ENCODE assay signal across 1 cellular context in the genomic region with DNA sequence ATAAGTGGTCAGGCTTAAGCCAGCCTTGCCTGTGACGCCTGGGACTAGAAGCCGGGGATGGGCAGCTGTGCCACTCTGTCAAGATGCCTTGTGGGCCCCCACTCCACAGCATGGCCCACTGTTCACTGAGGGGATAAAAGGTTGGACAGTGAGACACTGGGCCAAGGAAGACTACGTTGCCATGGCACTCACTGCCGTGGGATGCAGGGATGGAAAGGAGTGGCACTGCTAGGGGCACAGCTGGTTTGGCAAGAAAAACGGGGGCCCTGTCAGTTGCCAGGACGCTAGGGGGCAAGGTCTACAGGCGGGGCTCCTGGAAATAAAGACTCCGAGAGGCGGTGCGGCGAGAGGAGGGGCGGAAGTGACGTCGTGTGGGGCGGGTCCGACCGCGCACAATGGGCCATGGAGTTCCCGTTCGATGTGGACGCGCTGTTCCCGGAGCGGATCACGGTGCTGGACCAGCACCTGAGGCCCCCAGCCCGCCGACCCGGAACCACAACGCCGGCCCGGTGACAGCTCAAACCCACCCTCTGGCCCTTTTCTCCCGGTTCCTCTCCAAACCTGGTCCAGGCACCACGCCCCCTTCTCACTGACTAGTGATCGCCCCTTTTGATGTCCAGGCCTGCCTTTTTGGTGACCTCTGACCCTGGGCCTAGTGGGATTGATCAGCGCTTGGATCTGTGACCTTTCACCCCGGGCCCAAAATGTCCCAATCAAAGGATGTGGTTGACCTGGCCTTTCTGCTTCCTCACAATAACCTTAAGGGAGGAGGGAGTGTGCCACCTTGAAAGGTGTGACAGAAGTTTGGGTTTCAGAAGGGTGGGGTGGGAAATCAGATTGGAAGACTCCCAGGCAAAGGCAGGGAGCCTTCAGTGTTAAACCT.
TF ChIP-seq lines count a peak whose summit lies in the region.

A gene (plus strand): TSS at position 391 of the 883 bp plus-strand sequence.

TF ChIP-seq in K562, 482 proteins besides CTCF, POLR2A, EP300 and RAD21 (continued from another document and continues in another):
- TF ChIP-seq POU5F1 (IDR thresholded peaks at IDR 0.05; ENCODE audit: borderline replicate concordance, low read depth, low read length, partially characterized antibody) (no peak), ZFP36 (IDR thresholded peaks at IDR 0.05; ENCODE audit: low read depth, low read length, partially characterized antibody) (no peak), JUNB (CRISPR knock-in tag; conservative IDR thresholded peaks at IDR 0.05) (no peak), GATA2 (CRISPR knock-in tag; IDR thresholded peaks at IDR 0.05) (no peak), MYNN (IDR thresholded peaks at IDR 0.05) (peak; percentile 75; the same call in 1 of the 2 replicates), MYNN (CRISPR knock-in tag; IDR thresholded peaks at IDR 0.05) (no peak), CHCHD3 (CRISPR knock-in tag; IDR thresholded peaks at IDR 0.05) (no peak), RBFOX2 (IDR thresholded peaks at IDR 0.05; ENCODE audit: low read depth, low read length) (peak; percentile 78), RUNX1 (IDR thresholded peaks at IDR 0.05; ENCODE audit: low read depth) (no peak), SRSF7 (optimal IDR thresholded peaks at IDR 0.05; ENCODE audit: low read depth, low read length) (no peak), ZNF668 (CRISPR knock-in tag; IDR thresholded peaks at IDR 0.05) (no peak), ZSCAN32 (CRISPR knock-in tag; IDR thresholded peaks at IDR 0.05) (no peak), ZNF274 (IDR thresholded peaks at IDR 0.05; ENCODE audit: borderline replicate concordance, low read depth, low read length) (no peak), NEUROD1 (IDR thresholded peaks at IDR 0.05; ENCODE audit: borderline replicate concordance, low read depth, low read length, partially characterized antibody) (no peak), ADNP (tag; IDR thresholded peaks at IDR 0.05) (no peak), SMAD2 (IDR thresholded peaks at IDR 0.05; ENCODE audit: low read depth, low read length) (no peak), ARNT (IDR thresholded peaks at IDR 0.05) (no peak), ATF7 (IDR thresholded peaks at IDR 0.05) (no peak), RHOXF2B (CRISPR knock-in tag; conservative IDR thresholded peaks at IDR 0.05) (no peak), ZNF212 (CRISPR knock-in tag; IDR thresholded peaks at IDR 0.05) (0 out of 2 replicates have a peak, but pooled peaks have one; percentile 46), TGIF2 (CRISPR knock-in tag; IDR thresholded peaks at IDR 0.05) (no peak), NR4A1 (CRISPR knock-in tag; IDR thresholded peaks at IDR 0.05) (no peak), NR4A1 (tag; IDR thresholded peaks at IDR 0.05) (no peak), RBM14 (IDR thresholded peaks at IDR 0.05; ENCODE audit: borderline replicate concordance, insufficient read depth, low read depth, low read length) (no peak), CSDE1 (IDR thresholded peaks at IDR 0.05) (no peak), HEY1 (CRISPR knock-in tag; IDR thresholded peaks at IDR 0.05; ENCODE audit: borderline replicate concordance) (no peak), KAT8 (IDR thresholded peaks at IDR 0.05; ENCODE audit: low read depth) (no peak), NR2C2 (CRISPR knock-in tag; IDR thresholded peaks at IDR 0.05) (peak; percentile 88), NR2C2 (tag; IDR thresholded peaks at IDR 0.05) (peak; percentile 95), CREM (IDR thresholded peaks at IDR 0.05; ENCODE audit: low read depth) (peak; percentile 89)
- TF ChIP-seq, protein P1, sequence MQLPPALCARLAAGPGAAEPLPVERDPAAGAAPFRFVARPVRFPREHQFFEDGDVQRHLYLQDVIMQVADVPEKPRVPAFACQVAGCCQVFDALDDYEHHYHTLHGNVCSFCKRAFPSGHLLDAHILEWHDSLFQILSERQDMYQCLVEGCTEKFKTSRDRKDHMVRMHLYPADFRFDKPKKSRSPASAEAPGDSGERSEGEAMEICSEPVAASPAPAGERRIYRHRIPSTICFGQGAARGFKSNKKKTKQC (CRISPR knock-in tag; IDR thresholded peaks at IDR 0.05): peak; percentile 23
- TF ChIP-seq, protein P2, sequence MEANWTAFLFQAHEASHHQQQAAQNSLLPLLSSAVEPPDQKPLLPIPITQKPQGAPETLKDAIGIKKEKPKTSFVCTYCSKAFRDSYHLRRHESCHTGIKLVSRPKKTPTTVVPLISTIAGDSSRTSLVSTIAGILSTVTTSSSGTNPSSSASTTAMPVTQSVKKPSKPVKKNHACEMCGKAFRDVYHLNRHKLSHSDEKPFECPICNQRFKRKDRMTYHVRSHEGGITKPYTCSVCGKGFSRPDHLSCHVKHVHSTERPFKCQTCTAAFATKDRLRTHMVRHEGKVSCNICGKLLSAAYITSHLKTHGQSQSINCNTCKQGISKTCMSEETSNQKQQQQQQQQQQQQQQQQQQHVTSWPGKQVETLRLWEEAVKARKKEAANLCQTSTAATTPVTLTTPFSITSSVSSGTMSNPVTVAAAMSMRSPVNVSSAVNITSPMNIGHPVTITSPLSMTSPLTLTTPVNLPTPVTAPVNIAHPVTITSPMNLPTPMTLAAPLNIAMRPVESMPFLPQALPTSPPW (CRISPR knock-in tag; IDR thresholded peaks at IDR 0.05): peak; percentile 33; the same call in 1 of the 2 replicates
- TF ChIP-seq, protein P3, sequence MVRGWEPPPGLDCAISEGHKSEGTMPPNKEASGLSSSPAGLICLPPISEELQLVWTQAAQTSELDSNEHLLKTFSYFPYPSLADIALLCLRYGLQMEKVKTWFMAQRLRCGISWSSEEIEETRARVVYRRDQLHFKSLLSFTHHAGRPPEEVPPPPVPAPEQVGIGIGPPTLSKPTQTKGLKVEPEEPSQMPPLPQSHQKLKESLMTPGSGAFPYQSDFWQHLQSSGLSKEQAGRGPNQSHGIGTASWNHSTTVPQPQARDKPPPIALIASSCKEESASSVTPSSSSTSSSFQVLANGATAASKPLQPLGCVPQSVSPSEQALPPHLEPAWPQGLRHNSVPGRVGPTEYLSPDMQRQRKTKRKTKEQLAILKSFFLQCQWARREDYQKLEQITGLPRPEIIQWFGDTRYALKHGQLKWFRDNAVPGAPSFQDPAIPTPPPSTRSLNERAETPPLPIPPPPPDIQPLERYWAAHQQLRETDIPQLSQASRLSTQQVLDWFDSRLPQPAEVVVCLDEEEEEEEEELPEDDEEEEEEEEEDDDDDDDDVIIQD (CRISPR knock-in tag; IDR thresholded peaks at IDR 0.05): no peak
- TF ChIP-seq, protein P4, sequence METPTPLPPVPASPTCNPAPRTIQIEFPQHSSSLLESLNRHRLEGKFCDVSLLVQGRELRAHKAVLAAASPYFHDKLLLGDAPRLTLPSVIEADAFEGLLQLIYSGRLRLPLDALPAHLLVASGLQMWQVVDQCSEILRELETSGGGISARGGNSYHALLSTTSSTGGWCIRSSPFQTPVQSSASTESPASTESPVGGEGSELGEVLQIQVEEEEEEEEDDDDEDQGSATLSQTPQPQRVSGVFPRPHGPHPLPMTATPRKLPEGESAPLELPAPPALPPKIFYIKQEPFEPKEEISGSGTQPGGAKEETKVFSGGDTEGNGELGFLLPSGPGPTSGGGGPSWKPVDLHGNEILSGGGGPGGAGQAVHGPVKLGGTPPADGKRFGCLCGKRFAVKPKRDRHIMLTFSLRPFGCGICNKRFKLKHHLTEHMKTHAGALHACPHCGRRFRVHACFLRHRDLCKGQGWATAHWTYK (CRISPR knock-in tag; IDR thresholded peaks at IDR 0.05): no peak
- TF ChIP-seq, protein P5, sequence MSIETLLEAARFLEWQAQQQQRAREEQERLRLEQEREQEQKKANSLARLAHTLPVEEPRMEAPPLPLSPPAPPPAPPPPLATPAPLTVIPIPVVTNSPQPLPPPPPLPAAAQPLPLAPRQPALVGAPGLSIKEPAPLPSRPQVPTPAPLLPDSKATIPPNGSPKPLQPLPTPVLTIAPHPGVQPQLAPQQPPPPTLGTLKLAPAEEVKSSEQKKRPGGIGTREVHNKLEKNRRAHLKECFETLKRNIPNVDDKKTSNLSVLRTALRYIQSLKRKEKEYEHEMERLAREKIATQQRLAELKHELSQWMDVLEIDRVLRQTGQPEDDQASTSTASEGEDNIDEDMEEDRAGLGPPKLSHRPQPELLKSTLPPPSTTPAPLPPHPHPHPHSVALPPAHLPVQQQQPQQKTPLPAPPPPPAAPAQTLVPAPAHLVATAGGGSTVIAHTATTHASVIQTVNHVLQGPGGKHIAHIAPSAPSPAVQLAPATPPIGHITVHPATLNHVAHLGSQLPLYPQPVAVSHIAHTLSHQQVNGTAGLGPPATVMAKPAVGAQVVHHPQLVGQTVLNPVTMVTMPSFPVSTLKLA (conservative IDR thresholded peaks at IDR 0.05): no peak
- TF ChIP-seq, protein P6, sequence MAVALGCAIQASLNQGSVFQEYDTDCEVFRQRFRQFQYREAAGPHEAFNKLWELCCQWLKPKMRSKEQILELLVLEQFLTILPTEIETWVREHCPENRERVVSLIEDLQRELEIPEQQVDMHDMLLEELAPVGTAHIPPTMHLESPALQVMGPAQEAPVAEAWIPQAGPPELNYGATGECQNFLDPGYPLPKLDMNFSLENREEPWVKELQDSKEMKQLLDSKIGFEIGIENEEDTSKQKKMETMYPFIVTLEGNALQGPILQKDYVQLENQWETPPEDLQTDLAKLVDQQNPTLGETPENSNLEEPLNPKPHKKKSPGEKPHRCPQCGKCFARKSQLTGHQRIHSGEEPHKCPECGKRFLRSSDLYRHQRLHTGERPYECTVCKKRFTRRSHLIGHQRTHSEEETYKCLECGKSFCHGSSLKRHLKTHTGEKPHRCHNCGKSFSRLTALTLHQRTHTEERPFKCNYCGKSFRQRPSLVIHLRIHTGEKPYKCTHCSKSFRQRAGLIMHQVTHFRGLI (CRISPR knock-in tag; IDR thresholded peaks at IDR 0.05): no peak
- TF ChIP-seq, protein P7, sequence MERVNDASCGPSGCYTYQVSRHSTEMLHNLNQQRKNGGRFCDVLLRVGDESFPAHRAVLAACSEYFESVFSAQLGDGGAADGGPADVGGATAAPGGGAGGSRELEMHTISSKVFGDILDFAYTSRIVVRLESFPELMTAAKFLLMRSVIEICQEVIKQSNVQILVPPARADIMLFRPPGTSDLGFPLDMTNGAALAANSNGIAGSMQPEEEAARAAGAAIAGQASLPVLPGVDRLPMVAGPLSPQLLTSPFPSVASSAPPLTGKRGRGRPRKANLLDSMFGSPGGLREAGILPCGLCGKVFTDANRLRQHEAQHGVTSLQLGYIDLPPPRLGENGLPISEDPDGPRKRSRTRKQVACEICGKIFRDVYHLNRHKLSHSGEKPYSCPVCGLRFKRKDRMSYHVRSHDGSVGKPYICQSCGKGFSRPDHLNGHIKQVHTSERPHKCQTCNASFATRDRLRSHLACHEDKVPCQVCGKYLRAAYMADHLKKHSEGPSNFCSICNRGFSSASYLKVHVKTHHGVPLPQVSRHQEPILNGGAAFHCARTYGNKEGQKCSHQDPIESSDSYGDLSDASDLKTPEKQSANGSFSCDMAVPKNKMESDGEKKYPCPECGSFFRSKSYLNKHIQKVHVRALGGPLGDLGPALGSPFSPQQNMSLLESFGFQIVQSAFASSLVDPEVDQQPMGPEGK (CRISPR knock-in tag; IDR thresholded peaks at IDR 0.05; ENCODE audit: borderline replicate concordance): 0 out of 2 replicates have a peak, but pooled peaks have one; percentile 37
- TF ChIP-seq, protein P8, sequence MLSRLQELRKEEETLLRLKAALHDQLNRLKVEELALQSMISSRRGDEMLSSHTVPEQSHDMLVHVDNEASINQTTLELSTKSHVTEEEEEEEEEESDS (CRISPR knock-in tag; IDR thresholded peaks at IDR 0.05): no peak
- TF ChIP-seq, protein P9, sequence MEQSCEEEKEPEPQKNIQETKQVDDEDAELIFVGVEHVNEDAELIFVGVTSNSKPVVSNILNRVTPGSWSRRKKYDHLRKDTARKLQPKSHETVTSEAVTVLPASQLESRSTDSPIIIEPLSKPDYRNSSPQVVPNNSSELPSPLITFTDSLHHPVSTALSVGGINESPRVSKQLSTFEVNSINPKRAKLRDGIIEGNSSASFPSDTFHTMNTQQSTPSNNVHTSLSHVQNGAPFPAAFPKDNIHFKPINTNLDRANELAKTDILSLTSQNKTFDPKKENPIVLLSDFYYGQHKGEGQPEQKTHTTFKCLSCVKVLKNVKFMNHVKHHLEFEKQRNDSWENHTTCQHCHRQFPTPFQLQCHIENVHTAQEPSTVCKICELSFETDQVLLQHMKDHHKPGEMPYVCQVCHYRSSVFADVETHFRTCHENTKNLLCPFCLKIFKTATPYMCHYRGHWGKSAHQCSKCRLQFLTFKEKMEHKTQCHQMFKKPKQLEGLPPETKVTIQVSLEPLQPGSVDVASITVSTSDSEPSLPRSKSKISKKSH (CRISPR knock-in tag; IDR thresholded peaks at IDR 0.05): no peak
